ENCODE assay signal across 18 cellular contexts in the genomic region with DNA sequence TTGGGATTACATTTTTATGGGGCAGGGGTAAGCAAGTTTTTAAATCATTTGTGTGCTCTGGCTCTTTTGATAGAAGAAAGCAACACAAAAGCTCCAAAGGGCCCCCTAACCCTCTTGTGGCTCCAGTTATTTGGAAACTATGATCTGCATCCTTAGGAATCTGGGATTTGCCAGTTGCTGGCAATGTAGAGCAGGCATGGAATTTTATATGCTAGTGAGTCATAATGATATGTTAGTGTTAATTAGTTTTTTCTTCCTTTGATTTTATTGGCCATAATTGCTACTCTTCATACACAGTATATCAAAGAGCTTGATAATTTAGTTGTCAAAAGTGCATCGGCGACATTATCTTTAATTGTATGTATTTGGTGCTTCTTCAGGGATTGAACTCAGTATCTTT. TPM values are rescaled to one million over a fixed set of nuclear protein-coding genes. Genes with fewer than 3 reads are reported as not detected.
A peak's percentile ranks its signal among the peaks of the same experiment; 100 is the strongest.
DNase-seq lines count a peak whose midpoint lies in the region; ATAC-seq and TF ChIP-seq lines count a peak whose summit lies in the region.
"Had no signal": no experiment of that assay in that cellular context is flagged by ENCODE, and none has a peak within 500 bp of the region (broad histone marks: within the 10 kb centered on the region; RNA-seq: fewer than 3 reads in every experiment).

No MANE protein-coding gene starts in this region.

- H3K27ac Mint-ChIP-seq in activated CD8-positive, alpha-beta T cell treated with anti-CD3 and anti-CD28 coated beads, Interleukin-2, amount 10 ng/mL, durations not matched to agents 7 days and 5 days = no peak overlapping the region

- no peaks in the 10 kb centered on the region for H3K36me3 Mint-ChIP-seq in activated CD8-positive, alpha-beta T cell treated with anti-CD3 and anti-CD28 coated beads, Interleukin-2, amount 10 ng/mL, durations not matched to agents 7 days and 5 days (ENCODE audit: low read depth)

- CTCF ChIA-PET in activated CD8-positive, alpha-beta T cell treated with anti-CD3 and anti-CD28 coated beads, Interleukin-2, amount 10 ng/mL, durations not matched to agents 7 days and 5 days (lab: Charles Lee) = interaction anchor here (0.8 to 3.8 kb wide), 2 partner anchors 14 to 169 kb away, joined by 4 to 21 read pairs; no protein-coding TSS in a partner anchor

- H3K9me3 Mint-ChIP-seq in activated CD8-positive, alpha-beta T cell treated with anti-CD3 and anti-CD28 coated beads, Interleukin-2, amount 10 ng/mL, durations not matched to agents 7 days and 5 days (ENCODE audit: insufficient read depth) = no peaks in the 10 kb centered on the region

- TF ChIP-seq CTCF in astrocyte of the spinal cord (IDR thresholded peaks at IDR 0.05; ENCODE audit: low read depth, low read length) (no peak), Peyer's patch (IDR thresholded peaks at IDR 0.05) (no peak)

- H3K9me3 ChIP-seq in MG63 = no peaks in the 10 kb centered on the region; the same call in 1 of the 2 replicates
- no peaks in the 10 kb centered on the region for H3K9me3 ChIP-seq in muscle layer of duodenum (ENCODE audit: control insufficient read depth in 1 of 2, low read length in 2 of 2)
- H3K9me3 ChIP-seq in Peyer's patch = no peaks in the 10 kb centered on the region
- H3K9me3 ChIP-seq: transverse colon had no signal

- DNase-seq in AG20443 (ENCODE audit: low spot score) = peak; percentile 52
- peak; percentile 12 for DNase-seq in MG63
- DNase-seq in astrocyte of the spinal cord (ENCODE audit: low read depth, low spot score) = peak; percentile 13
- no peak for DNase-seq in Peyer's patch
- DNase-seq in activated CD8-positive, alpha-beta T cell treated with anti-CD3 and anti-CD28 coated beads, Interleukin-2, amount 10 ng/mL, durations not matched to agents 7 days and 5 days = no peak
- DNase-seq: activated CD8-positive, alpha-beta memory T cell treated with anti-CD3 and anti-CD28 coated beads for 24 hours; activated naive CD4-positive, alpha-beta T cell treated with anti-CD3 and anti-CD28 coated beads, Interleukin-2, amount 50 U/mL, for 16 hours; DMS153; erythroblast; NCI-H187; SIG-M5; stimulated activated CD4-positive, alpha-beta T cell treated with anti-CD3 and anti-CD28 coated beads, Interleukin-1b, Interleukin-23, amount 100 ng/mL, for 48 hours; stimulated activated CD8-positive, alpha-beta memory T cell treated with anti-CD3 and anti-CD28 coated beads, Interleukin-4, amount 100 ng/mL, for 48 hours; transverse colon had no signal

- POLR2A ChIA-PET in activated CD8-positive, alpha-beta T cell treated with anti-CD3 and anti-CD28 coated beads, Interleukin-2, amount 10 ng/mL, durations not matched to agents 7 days and 5 days (lab: Charles Lee) = no interaction called here

- H3K4me1 Mint-ChIP-seq in activated CD8-positive, alpha-beta T cell treated with anti-CD3 and anti-CD28 coated beads, Interleukin-2, amount 10 ng/mL, durations not matched to agents 7 days and 5 days (ENCODE audit: low read depth) = no peaks in the 10 kb centered on the region

- H3K27ac ChIP-seq in muscle layer of duodenum (ENCODE audit: low read length) (peak overlapping the region; percentile 32), Peyer's patch (no peak overlapping the region)

- H3K27me3 Mint-ChIP-seq in activated CD8-positive, alpha-beta T cell treated with anti-CD3 and anti-CD28 coated beads, Interleukin-2, amount 10 ng/mL, durations not matched to agents 7 days and 5 days (ENCODE audit: low read depth) = peaks cover 5% of the 10 kb centered on the region

- H3K4me3 ChIP-seq in MG63 = no peak overlapping the region
- no peak overlapping the region for H3K4me3 ChIP-seq in astrocyte of the spinal cord (ENCODE audit: low read depth, low read length)
- no peak overlapping the region for H3K4me3 ChIP-seq in muscle layer of duodenum (ENCODE audit: low read depth in 1 of 2, low read length in 2 of 2)
- no peak overlapping the region for H3K4me3 ChIP-seq in Peyer's patch
- H3K4me3 ChIP-seq: transverse colon had no signal

- H3K36me3 ChIP-seq in MG63 = no peaks in the 10 kb centered on the region
- H3K36me3 ChIP-seq in muscle layer of duodenum (ENCODE audit: control insufficient read depth in 1 of 2, insufficient read depth in 2 of 2, low read length in 2 of 2) = peaks cover 0 to 7% of the 10 kb centered on the region in 2 donors
- H3K36me3 ChIP-seq in Peyer's patch = no peaks in the 10 kb centered on the region
- H3K36me3 ChIP-seq: transverse colon had no signal

- H3K4me3 Mint-ChIP-seq in activated CD8-positive, alpha-beta T cell treated with anti-CD3 and anti-CD28 coated beads, Interleukin-2, amount 10 ng/mL, durations not matched to agents 7 days and 5 days = no peak overlapping the region

- H3K27me3 ChIP-seq in MG63 (peaks cover 10% of the 10 kb centered on the region), muscle layer of duodenum (ENCODE audit: low read depth, low read length) (no peaks in the 10 kb centered on the region), Peyer's patch (no peaks in the 10 kb centered on the region)
- H3K27me3 ChIP-seq: transverse colon had no signal

- H3K4me1 ChIP-seq in muscle layer of duodenum (ENCODE audit: control insufficient read depth in 1 of 2, insufficient read depth in 2 of 2, low read length in 2 of 2) = peaks cover 0 to 11% of the 10 kb centered on the region in 2 donors
- H3K4me1 ChIP-seq in Peyer's patch = no peaks in the 10 kb centered on the region
- H3K4me1 ChIP-seq: transverse colon had no signal

- ATAC-seq in GM18519 (IDR thresholded peaks at IDR 0.05; ENCODE audit: low FRiP score, unreplicated experiment) = no peak
- ATAC-seq in HG02588 (IDR thresholded peaks at IDR 0.05; ENCODE audit: unreplicated experiment) = no peak
- ATAC-seq in activated CD8-positive, alpha-beta T cell treated with anti-CD3 and anti-CD28 coated beads, Interleukin-2, amount 10 ng/mL, durations not matched to agents 7 days and 5 days = no peak

- in situ Hi-C loops in astrocyte of the spinal cord (cut with HindIII; ENCODE audit: low sequenced_read_pairs) = no loop called here

- no peak for TF ChIP-seq POLR2A in Peyer's patch (IDR thresholded peaks at IDR 0.05)

RNA-seq across cellular contexts. Expression of a gene that starts 10.1 kb away (rescaled TPM):
- total RNA-seq in MG63 (2014; rRNA removed; shearing (Covaris generic); ENCODE audit: low replicate concordance) = 0.10 TPM in 1 of 2 replicates, not detected in the other
- 1 to 10 TPM; 1.9 to 5.0 (median 3.1) TPM for total RNA-seq in Peyer's patch
- total RNA-seq in activated CD8-positive, alpha-beta T cell treated with anti-CD3 and anti-CD28 coated beads, Interleukin-2, amount 10 ng/mL, durations not matched to agents 7 days and 5 days = under 1 TPM; 0.08 TPM

RNA-seq across cellular contexts. Expression of a gene that starts 16.4 kb away (rescaled TPM):
- total RNA-seq in MG63 (2014; rRNA removed; shearing (Covaris generic); ENCODE audit: low replicate concordance) = 20.3 and 39.3 TPM in 2 replicates
- total RNA-seq in Peyer's patch = 10 to 100 TPM in 2 of 4 donors, 1 to 10 TPM in 2; 1.5 to 14.9 (median 8.6) TPM
- total RNA-seq in activated CD8-positive, alpha-beta T cell treated with anti-CD3 and anti-CD28 coated beads, Interleukin-2, amount 10 ng/mL, durations not matched to agents 7 days and 5 days = 1 to 10 TPM in 1 of 2 experiments, under 1 TPM in 1; 0.90 to 1.5 TPM

RNA-seq across cellular contexts. Expression of a gene that starts 20.2 kb away (rescaled TPM):
- total RNA-seq in MG63 (2014; rRNA removed; shearing (Covaris generic); ENCODE audit: low replicate concordance) = not detected in 2 replicates
- total RNA-seq in Peyer's patch = not detected
- not detected for total RNA-seq in activated CD8-positive, alpha-beta T cell treated with anti-CD3 and anti-CD28 coated beads, Interleukin-2, amount 10 ng/mL, durations not matched to agents 7 days and 5 days
- total RNA-seq: posterior vena cava, transverse colon had no signal

Comparison
In these comparisons a context has a peak if more than half of its experiments do, and no peak if none do; other contexts are left out.
1. DNase-seq: peak in AG20443 (single experiment), MG63 (single experiment) and astrocyte of the spinal cord (single experiment); none in Peyer's patch (0 of 3) and activated CD8-positive, alpha-beta T cell treated with anti-CD3 and anti-CD28 coated beads, Interleukin-2, amount 10 ng/mL, durations not matched to agents 7 days and 5 days (single experiment).